8 cellular contexts compared by ENCODE assay signal in genomic region chr1:40384413-40384762, GRCh38. TPM values are rescaled to one million over a fixed set of nuclear protein-coding genes. Genes with fewer than 3 reads are reported as not detected.
DNase-seq lines count a peak whose midpoint lies in the region; ATAC-seq, FAIRE-seq and TF ChIP-seq lines count a peak whose summit lies in the region.

No MANE protein-coding gene starts in this region.

- FAIRE-seq in frontal cortex (lab: Jason Lieb, UNC) = no peak

- peak overlapping the region; percentile 29; the same call in 1 of the 2 replicates for H3K4me3 ChIP-seq in GM12864 (ENCODE audit: low read depth, low read length)
- H3K4me3 ChIP-seq in coronary artery = peak overlapping the region; percentile 35

- TF ChIP-seq CTCF in GM12864 (IDR thresholded peaks at IDR 0.05; ENCODE audit: low read depth, low read length, missing control alignments) = no peak
- TF ChIP-seq CTCF in coronary artery (IDR thresholded peaks at IDR 0.05) = no peak

- no peak for ATAC-seq in HG02678 (IDR thresholded peaks at IDR 0.05; ENCODE audit: unreplicated experiment)
- ATAC-seq in HG03378 (IDR thresholded peaks at IDR 0.05; ENCODE audit: unreplicated experiment) = no peak

- DNase-seq in GM12864 (ENCODE audit: low read depth) = no peak
- DNase-seq in NCI-H69 (lab: John Stamatoyannopoulos, UW) = peak; percentile 48
- no peak for DNase-seq in coronary artery (ENCODE audit: low spot score)
- peak; percentile 41 for DNase-seq in pons (ENCODE audit: low spot score)
- DNase-seq in foreskin melanocyte = no peak
- no peak for DNase-seq in frontal cortex (ENCODE audit: low spot score in 2 of 2)

- peak overlapping the region; percentile 40 to 82 for H3K27ac ChIP-seq in coronary artery

RNA-seq across cellular contexts. Expression of gene SMAP2, which starts 10.9 kb away (rescaled TPM):
- total RNA-seq in frontal cortex = 28.1 TPM

Comparison
In these comparisons a context has a peak if more than half of its experiments do, and no peak if none do; other contexts are left out.
1. DNase-seq: peak in NCI-H69 (single experiment) and pons (single experiment); none in GM12864 (single experiment), coronary artery (single experiment), foreskin melanocyte (single experiment) and frontal cortex (0 of 2).